17 cellular contexts compared by ENCODE assay signal in genomic region chr7:142772051-142772450, GRCh38. TPM values are rescaled to one million over a fixed set of nuclear protein-coding genes. Genes with fewer than 3 reads are reported as not detected.
A peak's percentile ranks its signal among the peaks of the same experiment; 100 is the strongest.
DNase-seq lines count a peak whose midpoint lies in the region; ATAC-seq, FAIRE-seq and TF ChIP-seq lines count a peak whose summit lies in the region.
"Had no signal": no experiment of that assay in that cellular context is flagged by ENCODE, and none has a peak within 500 bp of the region (broad histone marks: within the 10 kb centered on the region; RNA-seq: fewer than 3 reads in every experiment).

No MANE protein-coding gene starts in this region.

- DNase-seq in DMS79 treated with DMSO at 0.1 percent for 48 hours (lab: John Stamatoyannopoulos, UW): peak; percentile 56
- no peak for DNase-seq in DMS79 (lab: John Stamatoyannopoulos, UW)
- no peak for DNase-seq in bronchial epithelial cell (ENCODE audit: low read depth)
- no peak for DNase-seq in central memory CD4-positive, alpha-beta T cell
- DNase-seq in Right ventricle myocardium superior: no peak
- DNase-seq in kidney tubule cell (ENCODE audit: low spot score): no peak
- DNase-seq: DMS53, GOT3, HFFc6 had no signal

- TF ChIP-seq CTCF in KMS-11 (conservative IDR thresholded peaks at IDR 0.05; ENCODE audit: low read depth, low read length) (no peak), bronchial epithelial cell (IDR thresholded peaks at IDR 0.05; ENCODE audit: insufficient read depth, low read length, severe bottlenecking) (no peak)

- no peaks in the 10 kb centered on the region for H3K27me3 Mint-ChIP-seq in stimulated activated memory B cell treated with anti-CD40 and anti-IgM and Interleukin-4, amounts not matched to agents 10 μg/mL and 1 μg/mL and 100 μg/mL, for 72 hours

- H3K4me3 Mint-ChIP-seq in stimulated activated memory B cell treated with anti-CD40 and anti-IgM and Interleukin-4, amounts not matched to agents 10 μg/mL and 1 μg/mL and 100 μg/mL, for 72 hours: no peak overlapping the region
- H3K4me3 Mint-ChIP-seq: HFFc6 had no signal

- peak overlapping the region; percentile 59; the same call in 1 of the 2 replicates for H3K27ac ChIP-seq in KMS-11
- H3K27ac ChIP-seq: 22Rv1, BLaER1 had no signal

- FAIRE-seq in bronchial epithelial cell (lab: Jason Lieb, UNC): peak; percentile 96
- FAIRE-seq: GM12892 had no signal

- intact Hi-C loops in Right ventricle myocardium superior (cut with DNase I): no loop called here

- no peak for ATAC-seq in stimulated activated memory B cell treated with anti-CD40 and anti-IgM and Interleukin-4, amounts not matched to agents 10 μg/mL and 1 μg/mL and 100 μg/mL, for 72 hours
- no peak for ATAC-seq in Right ventricle myocardium superior (ENCODE audit: poor library complexity)

- peak overlapping the region; percentile 74 for H3K27ac Mint-ChIP-seq in stimulated activated memory B cell treated with anti-CD40 and anti-IgM and Interleukin-4, amounts not matched to agents 10 μg/mL and 1 μg/mL and 100 μg/mL, for 72 hours
- H3K27ac Mint-ChIP-seq: HFFc6 had no signal

- peaks cover 37% of the 10 kb centered on the region for H3K4me1 Mint-ChIP-seq in stimulated activated memory B cell treated with anti-CD40 and anti-IgM and Interleukin-4, amounts not matched to agents 10 μg/mL and 1 μg/mL and 100 μg/mL, for 72 hours

- H3K36me3 ChIP-seq in KMS-11 (ENCODE audit: insufficient read depth): no peaks in the 10 kb centered on the region
- no peaks in the 10 kb centered on the region for H3K36me3 ChIP-seq in bronchial epithelial cell (ENCODE audit: control insufficient read depth, insufficient read depth, low read length)
- H3K36me3 ChIP-seq: BLaER1, HAP-1 had no signal

- no peaks in the 10 kb centered on the region for H4K20me1 ChIP-seq in KMS-11 (ENCODE audit: insufficient read depth)
- H4K20me1 ChIP-seq: BLaER1 had no signal

- no peak overlapping the region for H3K9ac ChIP-seq in KMS-11
- H3K9ac ChIP-seq: BLaER1 had no signal

- H3K9me3 Mint-ChIP-seq in stimulated activated memory B cell treated with anti-CD40 and anti-IgM and Interleukin-4, amounts not matched to agents 10 μg/mL and 1 μg/mL and 100 μg/mL, for 72 hours: no peaks in the 10 kb centered on the region
- H3K9me3 Mint-ChIP-seq: HFFc6 had no signal

- H3K4me2 ChIP-seq in KMS-11: peak overlapping the region; percentile 37; the same call in 1 of the 2 replicates

- H3K4me3 ChIP-seq in KMS-11 (IDR thresholded peaks at IDR 0.05; ENCODE audit: insufficient read depth, low read depth, low read length): no peak overlapping the region
- H3K4me3 ChIP-seq in bronchial epithelial cell (ENCODE audit: low read depth, low read length): no peak overlapping the region
- H3K4me3 ChIP-seq: BLaER1, HAP-1 had no signal

- peaks cover 38% of the 10 kb centered on the region for H3K4me1 ChIP-seq in KMS-11 (ENCODE audit: low read depth, poor library complexity, severe bottlenecking)
- H3K4me1 ChIP-seq: HAP-1 had no signal

- no peaks in the 10 kb centered on the region for H3K79me2 ChIP-seq in KMS-11 (ENCODE audit: insufficient read depth, low read depth)

- H3K27me3 ChIP-seq in KMS-11 (ENCODE audit: insufficient read depth, low read depth) (no peaks in the 10 kb centered on the region), bronchial epithelial cell (ENCODE audit: control insufficient read depth, insufficient read depth, low read length) (peaks cover 2% of the 10 kb centered on the region)
- H3K27me3 ChIP-seq: BLaER1 had no signal

- no peaks in the 10 kb centered on the region for H3K36me3 Mint-ChIP-seq in stimulated activated memory B cell treated with anti-CD40 and anti-IgM and Interleukin-4, amounts not matched to agents 10 μg/mL and 1 μg/mL and 100 μg/mL, for 72 hours

- no peak overlapping the region for H2AFZ ChIP-seq in KMS-11 (ENCODE audit: low read depth)

RNA-seq across cellular contexts. Expression of gene PRSS2, which starts 1.3 kb away (rescaled TPM):
- not detected in 2 replicates for total RNA-seq in bronchial epithelial cell
- not detected for total RNA-seq in Right ventricle myocardium superior
- total RNA-seq: A673, G401, HFFc6 had no signal

RNA-seq across cellular contexts. Expression of gene PRSS1, which starts 22.8 kb away (rescaled TPM):
- under 0.01 TPM in 1 of 2 replicates, not detected in the other for total RNA-seq in bronchial epithelial cell
- total RNA-seq in Right ventricle myocardium superior: not detected
- total RNA-seq: A673, G401, HFFc6 had no signal
